ENCODE assay signal across 8 cellular contexts in the genomic region with DNA sequence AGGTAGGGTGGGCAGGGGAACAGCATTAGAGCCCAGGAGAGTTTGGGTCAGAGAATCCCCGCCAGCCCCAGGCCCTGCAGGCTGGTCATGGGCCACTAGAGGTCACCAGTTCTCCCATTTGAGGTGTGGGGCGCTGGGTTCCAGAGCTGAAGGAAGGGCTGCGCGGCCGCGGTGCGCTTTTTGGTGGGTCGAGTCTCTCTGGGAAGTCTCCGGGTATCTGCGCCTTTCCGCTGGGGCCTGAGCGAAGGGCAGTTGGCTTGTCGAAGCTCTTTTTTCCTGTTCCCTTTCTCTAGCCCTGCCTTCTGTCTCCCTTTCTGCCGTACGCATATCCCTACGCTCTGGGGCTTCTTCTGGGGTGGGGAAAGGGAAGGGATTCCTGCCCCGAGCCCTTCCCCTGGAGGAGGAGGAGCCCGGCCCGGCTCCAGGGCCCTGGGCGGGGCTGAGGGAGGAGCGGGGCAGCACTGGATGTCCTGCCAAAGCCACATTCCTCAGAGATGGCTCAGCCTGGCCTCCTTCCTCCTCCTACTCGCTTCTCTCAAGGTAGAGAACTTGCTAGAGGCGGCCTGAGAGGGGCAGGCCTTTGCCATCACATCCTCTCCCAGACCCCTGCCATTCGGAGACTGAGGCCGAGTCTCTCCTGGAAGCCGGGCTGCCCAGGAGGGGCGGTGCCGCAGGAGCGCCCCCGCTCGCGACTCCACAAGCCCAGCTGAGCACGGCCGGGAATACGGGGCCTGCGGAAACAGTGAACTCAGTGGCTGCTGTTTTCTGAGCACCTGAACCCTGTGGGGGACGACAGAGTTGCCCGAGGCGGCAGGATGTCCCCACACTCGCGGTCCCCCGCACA. TPM values are rescaled to one million over a fixed set of nuclear protein-coding genes. Genes with fewer than 3 reads are reported as not detected.
DNase-seq lines count a peak whose midpoint lies in the region; ATAC-seq and TF ChIP-seq lines count a peak whose summit lies in the region.

No MANE protein-coding gene starts in this region.

- no peak for TF ChIP-seq EP300 in neural cell (conservative IDR thresholded peaks at IDR 0.05; ENCODE audit: poor library complexity, severe bottlenecking)

- H3K4me1 Mint-ChIP-seq in stimulated activated naive CD8-positive, alpha-beta T cell treated with anti-CD3 and anti-CD28 coated beads, Interleukin-15, Interleukin-2, amounts not matched to agents 100 ng/mL and 50 ng/mL, for 24 hours (ENCODE audit: low read depth): peaks cover 58% of the 10 kb centered on the region

- TF ChIP-seq CTCF in AG09309 (IDR thresholded peaks at IDR 0.05; ENCODE audit: control insufficient read depth, insufficient read depth, low read depth, low read length, missing control alignments) (peak; percentile 88), RWPE1 (conservative IDR thresholded peaks at IDR 0.05; ENCODE audit: low read depth) (peak; percentile 86), neural cell (IDR thresholded peaks at IDR 0.05; ENCODE audit: poor library complexity, severe bottlenecking) (peak; percentile 87)

- H3K9ac ChIP-seq in neural cell (ENCODE audit: low read length): peak overlapping the region; percentile 77

- peaks cover 4% of the 10 kb centered on the region for H3F3A ChIP-seq in neural cell (ENCODE audit: insufficient read depth, low read length, poor library complexity, severe bottlenecking)

- no peaks in the 10 kb centered on the region for H4K20me1 ChIP-seq in neural cell (ENCODE audit: insufficient read depth)

- peak overlapping the region; percentile 100 for H3K27ac Mint-ChIP-seq in stimulated activated naive CD8-positive, alpha-beta T cell treated with anti-CD3 and anti-CD28 coated beads, Interleukin-15, Interleukin-2, amounts not matched to agents 100 ng/mL and 50 ng/mL, for 24 hours

- POLR2A ChIA-PET in RWPE1 (lab: Yijun Ruan, JAX; ENCODE audit: low non-redundant PET): interaction anchor here (0.6 to 2.3 kb wide), 7 partner anchors 10 to 68 kb away, joined by 3 to 10 read pairs (median 4); partner anchors contain the start of genes ENSA and MCL1

- H3K9me3 Mint-ChIP-seq in stimulated activated naive CD8-positive, alpha-beta T cell treated with anti-CD3 and anti-CD28 coated beads, Interleukin-15, Interleukin-2, amounts not matched to agents 100 ng/mL and 50 ng/mL, for 24 hours: no peaks in the 10 kb centered on the region

- CTCF ChIA-PET in RWPE1 (lab: Yijun Ruan, JAX): interaction anchor here (0.5 to 2.9 kb wide), 23 partner anchors 10 to 676 kb away, joined by 3 to 15 read pairs (median 4); partner anchors contain the start of genes ENSA and GOLPH3L

- peak; percentile 78 for TF ChIP-seq RAD21 in neural cell (conservative IDR thresholded peaks at IDR 0.05)

- H3K4me3 ChIP-seq in AG09309 (ENCODE audit: control insufficient read depth, low read depth, low read length): peak overlapping the region; percentile 53
- peak overlapping the region; percentile 64 for H3K4me3 ChIP-seq in neural cell (ENCODE audit: low read length)

- peak overlapping the region; percentile 76 for H3K4me2 ChIP-seq in neural cell (ENCODE audit: low read length)

- peaks cover 4% of the 10 kb centered on the region for H3K36me3 Mint-ChIP-seq in stimulated activated naive CD8-positive, alpha-beta T cell treated with anti-CD3 and anti-CD28 coated beads, Interleukin-15, Interleukin-2, amounts not matched to agents 100 ng/mL and 50 ng/mL, for 24 hours (ENCODE audit: low read depth)

- H3K27me3 Mint-ChIP-seq in stimulated activated naive CD8-positive, alpha-beta T cell treated with anti-CD3 and anti-CD28 coated beads, Interleukin-15, Interleukin-2, amounts not matched to agents 100 ng/mL and 50 ng/mL, for 24 hours: no peaks in the 10 kb centered on the region

- ATAC-seq in GM19025 (IDR thresholded peaks at IDR 0.05; ENCODE audit: low read depth, unreplicated experiment): peak; percentile 27

- no peaks in the 10 kb centered on the region for H3K27me3 ChIP-seq in neural cell (ENCODE audit: insufficient read depth, low read depth, low read length)

- peak overlapping the region; percentile 91 for H2AFZ ChIP-seq in neural cell (ENCODE audit: low read depth, low read length)

- peak; percentile 97 for DNase-seq in AG09309 (ENCODE audit: low read depth)
- DNase-seq in RWPE1 (ENCODE audit: low spot score): peak; percentile 95
- peak; percentile 84 for DNase-seq in activated gamma-delta T cell treated with Interleukin-2 at 50 U/mL for 16 hours
- DNase-seq in fibroblast of the conjunctiva (ENCODE audit: low read depth): peak; percentile 99

- H3K79me2 ChIP-seq in neural cell (replicated peaks; ENCODE audit: insufficient read depth, low read length): peaks cover 9% of the 10 kb centered on the region

- peak overlapping the region; percentile 97 for H3K4me3 Mint-ChIP-seq in stimulated activated naive CD8-positive, alpha-beta T cell treated with anti-CD3 and anti-CD28 coated beads, Interleukin-15, Interleukin-2, amounts not matched to agents 100 ng/mL and 50 ng/mL, for 24 hours

- H3K36me3 ChIP-seq in KOPT-K1 (ENCODE audit: insufficient read depth, low read length): no peaks in the 10 kb centered on the region
- H3K36me3 ChIP-seq in neural cell (ENCODE audit: insufficient read depth, low read length): no peaks in the 10 kb centered on the region

- H3K9me2 ChIP-seq in neural cell (ENCODE audit: insufficient read depth, low read length): no peaks in the 10 kb centered on the region

- H3K9me3 ChIP-seq in KOPT-K1 (ENCODE audit: insufficient read depth, low read length, poor library complexity, severe bottlenecking) (no peaks in the 10 kb centered on the region), neural cell (ENCODE audit: low read length) (no peaks in the 10 kb centered on the region)

- H3K27ac ChIP-seq in KOPT-K1 (ENCODE audit: low read depth, low read length, poor library complexity, severe bottlenecking): peak overlapping the region; percentile 72
- H3K27ac ChIP-seq in RWPE1: peak overlapping the region; percentile 100
- H3K27ac ChIP-seq in neural cell (ENCODE audit: low read length): peak overlapping the region; percentile 78

TF ChIP-seq in neural cell, 6 proteins besides CTCF, POLR2A, EP300 and RAD21:
- no peak for TF ChIP-seq REST (IDR thresholded peaks at IDR 0.05; ENCODE audit: borderline replicate concordance)
- TF ChIP-seq EZH2 (IDR thresholded peaks at IDR 0.05; ENCODE audit: borderline replicate concordance, insufficient read depth, low read length, poor library complexity, severe bottlenecking): no peak
- peak; percentile 71 for TF ChIP-seq SMC3 (conservative IDR thresholded peaks at IDR 0.05; ENCODE audit: poor library complexity)
- TF ChIP-seq TAF1 (IDR thresholded peaks at IDR 0.05; ENCODE audit: low read depth): peak; percentile 59
- no peak for TF ChIP-seq MXI1 (conservative IDR thresholded peaks at IDR 0.05; ENCODE audit: poor library complexity, severe bottlenecking)
- no peak for TF ChIP-seq POLR2AphosphoS5 (IDR thresholded peaks at IDR 0.05)

RNA-seq across cellular contexts. Expression of gene ADAMTSL4, which starts 12.0 kb away (rescaled TPM):
- polyA plus RNA-seq in neural cell: 0.56 TPM in 1 of 2 replicates, not detected in the other
- not detected in 2 replicates for polyA minus RNA-seq in neural cell

RNA-seq across cellular contexts. Expression of gene MCL1, which starts 18.2 kb away (rescaled TPM):
- polyA plus RNA-seq in neural cell: 151 and 171 TPM in 2 replicates
- polyA minus RNA-seq in neural cell: 246 and 252 TPM in 2 replicates

RNA-seq across cellular contexts. Expression of gene FALEC, which starts 45.7 kb away (rescaled TPM):
- polyA plus RNA-seq in neural cell: not detected in 2 replicates
- not detected in 2 replicates for polyA minus RNA-seq in neural cell

RNA-seq across cellular contexts. Expression of gene ECM1, which starts 53.3 kb away (rescaled TPM):
- 2.3 and 4.2 TPM in 2 replicates for polyA plus RNA-seq in neural cell
- polyA minus RNA-seq in neural cell: 0.58 and 0.73 TPM in 2 replicates

Comparison
In these comparisons a context has a peak if more than half of its experiments do, and no peak if none do; other contexts are left out.
1. Peak in every context shown above with its lines: DNase-seq, ATAC-seq, H3K4me3 ChIP-seq and H3K27ac ChIP-seq.